8 cellular contexts compared by ENCODE assay signal in genomic region chr22:19121631-19122142, GRCh38. TPM values are rescaled to one million over a fixed set of nuclear protein-coding genes. Genes with fewer than 3 reads are reported as not detected.
DNase-seq lines count a peak whose midpoint lies in the region; ATAC-seq and TF ChIP-seq lines count a peak whose summit lies in the region.

No MANE protein-coding gene starts in this region.

- peaks cover 21 to 32% of the 10 kb centered on the region in 2 donors for H3K4me1 ChIP-seq in esophagus (ENCODE audit: control insufficient read depth in 2 of 2, insufficient read depth in 2 of 2, low read length in 1 of 2)
- peaks cover 43% of the 10 kb centered on the region for H3K4me1 ChIP-seq in muscle layer of colon (ENCODE audit: insufficient read depth, low read length)
- H3K4me1 ChIP-seq in tibial artery: peaks cover 0 to 61% (median 43%) of the 10 kb centered on the region in 4 donors

- CTCF ChIA-PET in activated CD8-positive, alpha-beta memory T cell treated with anti-CD3 and anti-CD28 coated beads, Interleukin-2, amount 10 ng/mL, durations not matched to agents 7 days and 5 days (lab: Charles Lee): interaction anchor here (1.0 to 1.1 kb wide), 3 partner anchors 23 to 342 kb away, joined by 3 read pairs; partner anchors contain the start of gene ESS2

- H3K27ac Mint-ChIP-seq in activated CD8-positive, alpha-beta memory T cell treated with anti-CD3 and anti-CD28 coated beads, Interleukin-2, amount 10 ng/mL, durations not matched to agents 7 days and 5 days: peak overlapping the region; percentile 78

- no peaks in the 10 kb centered on the region for H3K36me3 Mint-ChIP-seq in activated CD8-positive, alpha-beta memory T cell treated with anti-CD3 and anti-CD28 coated beads, Interleukin-2, amount 10 ng/mL, durations not matched to agents 7 days and 5 days

- H3K4me3 ChIP-seq in esophagus (ENCODE audit: low read depth in 1 of 2, low read length in 2 of 2) (peak overlapping the region; percentile 72 to 87), muscle layer of colon (ENCODE audit: low read depth in 1 of 2, low read length in 2 of 2) (peak overlapping the region; percentile 78 to 94), tibial artery (peak overlapping the region; percentile 84 to 96)

- 0% methylated on average over 28 to 47 of the region's 47 CpGs for WGBS in esophagus, 2 donors

- H3K4me3 Mint-ChIP-seq in activated CD8-positive, alpha-beta memory T cell treated with anti-CD3 and anti-CD28 coated beads, Interleukin-2, amount 10 ng/mL, durations not matched to agents 7 days and 5 days: peak overlapping the region; percentile 87

- H3K27me3 Mint-ChIP-seq in activated CD8-positive, alpha-beta memory T cell treated with anti-CD3 and anti-CD28 coated beads, Interleukin-2, amount 10 ng/mL, durations not matched to agents 7 days and 5 days: peaks cover 3% of the 10 kb centered on the region

- intact Hi-C loops in tibial artery (cut with DNase I; ENCODE audit: low total_unique reads): no loop called here

- peak overlapping the region; percentile 60 for H3K9ac ChIP-seq in muscle layer of colon (ENCODE audit: low read length)

- H3K36me3 ChIP-seq in esophagus (ENCODE audit: control insufficient read depth in 2 of 2, insufficient read depth in 2 of 2, low read length in 1 of 2): peaks cover 0 to 9% of the 10 kb centered on the region in 2 donors
- no peaks in the 10 kb centered on the region for H3K36me3 ChIP-seq in muscle layer of colon (ENCODE audit: insufficient read depth, low read length)
- H3K36me3 ChIP-seq in tibial artery: no peaks in the 10 kb centered on the region

- peaks cover 41% of the 10 kb centered on the region for H3K4me1 Mint-ChIP-seq in activated CD8-positive, alpha-beta memory T cell treated with anti-CD3 and anti-CD28 coated beads, Interleukin-2, amount 10 ng/mL, durations not matched to agents 7 days and 5 days

- H3K27me3 ChIP-seq in esophagus (ENCODE audit: control insufficient read depth in 1 of 2, insufficient read depth in 2 of 2, low read length in 2 of 2): no peaks in the 10 kb centered on the region
- no peaks in the 10 kb centered on the region for H3K27me3 ChIP-seq in muscle layer of colon (ENCODE audit: control insufficient read depth in 1 of 2, insufficient read depth in 2 of 2, low read length in 2 of 2)
- H3K27me3 ChIP-seq in tibial artery: no peaks in the 10 kb centered on the region

- no peaks in the 10 kb centered on the region for H3K9me3 Mint-ChIP-seq in activated CD8-positive, alpha-beta memory T cell treated with anti-CD3 and anti-CD28 coated beads, Interleukin-2, amount 10 ng/mL, durations not matched to agents 7 days and 5 days (ENCODE audit: low read depth)

- H3K9me3 ChIP-seq in esophagus (ENCODE audit: control insufficient read depth in 2 of 2, insufficient read depth in 1 of 2, low read depth in 1 of 2, low read length in 1 of 2) (no peaks in the 10 kb centered on the region), muscle layer of colon (ENCODE audit: low read length) (no peaks in the 10 kb centered on the region), tibial artery (no peaks in the 10 kb centered on the region)

- ATAC-seq in activated CD8-positive, alpha-beta memory T cell treated with anti-CD3 and anti-CD28 coated beads, Interleukin-2, amount 10 ng/mL, durations not matched to agents 7 days and 5 days: peak; percentile 28

- peak overlapping the region; percentile 96 to 97 for H3K27ac ChIP-seq in esophagus (ENCODE audit: low read depth in 2 of 2, low read length in 1 of 2)
- peak overlapping the region; percentile 89 for H3K27ac ChIP-seq in muscle layer of colon (ENCODE audit: low read depth, low read length)
- peak overlapping the region; percentile 89 to 96 for H3K27ac ChIP-seq in tibial artery

- no peak for TF ChIP-seq CTCF in GM10266 (IDR thresholded peaks at IDR 0.05; ENCODE audit: control insufficient read depth, insufficient read depth, low read depth, missing control alignments)
- no peak for TF ChIP-seq CTCF in tibial artery (IDR thresholded peaks at IDR 0.05)

- DNase-seq in GM10266 (ENCODE audit: extremely low spot score): peak; percentile 54
- peak; percentile 21 for DNase-seq in HCEC 1CT
- peak; percentile 53 for DNase-seq in M059J (ENCODE audit: low read depth)
- peak; percentile 53 for DNase-seq in activated CD8-positive, alpha-beta memory T cell treated with anti-CD3 and anti-CD28 coated beads, Interleukin-2, amount 10 ng/mL, durations not matched to agents 7 days and 5 days
- DNase-seq in tibial artery: peak; percentile 46 to 80
- DNase-seq in A172 (ENCODE audit: low spot score): no peak

RNA-seq across cellular contexts. Expression of gene DGCR2, which starts 0.5 kb away (rescaled TPM):
- 33.7 and 34.3 TPM in 2 replicates for total RNA-seq in M059J (2014; rRNA removed; shearing (Covaris generic))
- total RNA-seq in activated CD8-positive, alpha-beta memory T cell treated with anti-CD3 and anti-CD28 coated beads, Interleukin-2, amount 10 ng/mL, durations not matched to agents 7 days and 5 days: 10 to 100 TPM; 27.8 TPM
- polyA plus RNA-seq in esophagus: 10 to 100 TPM; 32.2 to 32.9 TPM
- total RNA-seq in A172 (2014; rRNA removed; shearing (Covaris generic)): 15.6 and 22.8 TPM in 2 replicates

RNA-seq across cellular contexts. Expression of gene TSSK2, which starts 9.4 kb away (rescaled TPM):
- total RNA-seq in M059J (2014; rRNA removed; shearing (Covaris generic)): not detected in 2 replicates
- total RNA-seq in activated CD8-positive, alpha-beta memory T cell treated with anti-CD3 and anti-CD28 coated beads, Interleukin-2, amount 10 ng/mL, durations not matched to agents 7 days and 5 days: not detected
- polyA plus RNA-seq in esophagus: under 1 TPM; 0.05 to 0.06 TPM
- total RNA-seq in A172 (2014; rRNA removed; shearing (Covaris generic)): not detected in 2 replicates

RNA-seq across cellular contexts. Expression of gene ESS2, which starts 22.8 kb away (rescaled TPM):
- 15.8 and 17.3 TPM in 2 replicates for total RNA-seq in M059J (2014; rRNA removed; shearing (Covaris generic))
- 10 to 100 TPM; 19.8 to 21.4 TPM for total RNA-seq in activated CD8-positive, alpha-beta memory T cell treated with anti-CD3 and anti-CD28 coated beads, Interleukin-2, amount 10 ng/mL, durations not matched to agents 7 days and 5 days
- 10 to 100 TPM; 11.9 to 13.4 TPM for polyA plus RNA-seq in esophagus
- 12.0 and 12.8 TPM in 2 replicates for total RNA-seq in A172 (2014; rRNA removed; shearing (Covaris generic))

RNA-seq across cellular contexts. Expression of gene GSC2, which starts 28.4 kb away (rescaled TPM):
- total RNA-seq in M059J (2014; rRNA removed; shearing (Covaris generic)): not detected in 2 replicates
- not detected for total RNA-seq in activated CD8-positive, alpha-beta memory T cell treated with anti-CD3 and anti-CD28 coated beads, Interleukin-2, amount 10 ng/mL, durations not matched to agents 7 days and 5 days
- polyA plus RNA-seq in esophagus: not detected
- not detected in 2 replicates for total RNA-seq in A172 (2014; rRNA removed; shearing (Covaris generic))

RNA-seq across cellular contexts. Expression of gene SLC25A1, which starts 56.8 kb away (rescaled TPM):
- 109 and 121 TPM in 2 replicates for total RNA-seq in M059J (2014; rRNA removed; shearing (Covaris generic))
- total RNA-seq in activated CD8-positive, alpha-beta memory T cell treated with anti-CD3 and anti-CD28 coated beads, Interleukin-2, amount 10 ng/mL, durations not matched to agents 7 days and 5 days: 10 to 100 TPM; 60.6 to 68.1 TPM
- 10 to 100 TPM; 36.1 to 54.6 TPM for polyA plus RNA-seq in esophagus
- total RNA-seq in A172 (2014; rRNA removed; shearing (Covaris generic)): 62.6 and 83.8 TPM in 2 replicates
